In the genomic region with DNA sequence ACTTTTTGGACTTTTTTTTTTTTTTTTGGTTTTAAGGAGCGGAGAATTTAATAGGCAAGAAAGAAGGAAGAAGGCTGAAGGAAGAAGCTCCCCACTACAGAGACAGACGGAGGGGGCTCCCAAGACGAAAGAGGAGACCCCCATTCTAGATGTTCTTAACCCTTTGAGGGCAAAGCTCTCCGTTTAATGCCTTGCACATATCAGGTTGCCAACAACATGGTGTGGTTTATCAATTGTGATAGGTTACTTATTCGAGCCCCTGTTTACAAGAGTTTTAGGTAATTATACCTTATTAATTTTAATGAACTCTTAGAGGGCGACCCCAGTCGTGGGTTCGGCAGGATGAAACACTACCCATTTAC, we compare ENCODE assay signal across 1 cellular context.
TF ChIP-seq lines count a peak whose summit lies in the region.

No MANE protein-coding gene starts in this region.

TF ChIP-seq in HepG2, 621 proteins besides CTCF, POLR2A, EP300 and RAD21 (continued from another document and continues in another):
- TF ChIP-seq, protein P1, sequence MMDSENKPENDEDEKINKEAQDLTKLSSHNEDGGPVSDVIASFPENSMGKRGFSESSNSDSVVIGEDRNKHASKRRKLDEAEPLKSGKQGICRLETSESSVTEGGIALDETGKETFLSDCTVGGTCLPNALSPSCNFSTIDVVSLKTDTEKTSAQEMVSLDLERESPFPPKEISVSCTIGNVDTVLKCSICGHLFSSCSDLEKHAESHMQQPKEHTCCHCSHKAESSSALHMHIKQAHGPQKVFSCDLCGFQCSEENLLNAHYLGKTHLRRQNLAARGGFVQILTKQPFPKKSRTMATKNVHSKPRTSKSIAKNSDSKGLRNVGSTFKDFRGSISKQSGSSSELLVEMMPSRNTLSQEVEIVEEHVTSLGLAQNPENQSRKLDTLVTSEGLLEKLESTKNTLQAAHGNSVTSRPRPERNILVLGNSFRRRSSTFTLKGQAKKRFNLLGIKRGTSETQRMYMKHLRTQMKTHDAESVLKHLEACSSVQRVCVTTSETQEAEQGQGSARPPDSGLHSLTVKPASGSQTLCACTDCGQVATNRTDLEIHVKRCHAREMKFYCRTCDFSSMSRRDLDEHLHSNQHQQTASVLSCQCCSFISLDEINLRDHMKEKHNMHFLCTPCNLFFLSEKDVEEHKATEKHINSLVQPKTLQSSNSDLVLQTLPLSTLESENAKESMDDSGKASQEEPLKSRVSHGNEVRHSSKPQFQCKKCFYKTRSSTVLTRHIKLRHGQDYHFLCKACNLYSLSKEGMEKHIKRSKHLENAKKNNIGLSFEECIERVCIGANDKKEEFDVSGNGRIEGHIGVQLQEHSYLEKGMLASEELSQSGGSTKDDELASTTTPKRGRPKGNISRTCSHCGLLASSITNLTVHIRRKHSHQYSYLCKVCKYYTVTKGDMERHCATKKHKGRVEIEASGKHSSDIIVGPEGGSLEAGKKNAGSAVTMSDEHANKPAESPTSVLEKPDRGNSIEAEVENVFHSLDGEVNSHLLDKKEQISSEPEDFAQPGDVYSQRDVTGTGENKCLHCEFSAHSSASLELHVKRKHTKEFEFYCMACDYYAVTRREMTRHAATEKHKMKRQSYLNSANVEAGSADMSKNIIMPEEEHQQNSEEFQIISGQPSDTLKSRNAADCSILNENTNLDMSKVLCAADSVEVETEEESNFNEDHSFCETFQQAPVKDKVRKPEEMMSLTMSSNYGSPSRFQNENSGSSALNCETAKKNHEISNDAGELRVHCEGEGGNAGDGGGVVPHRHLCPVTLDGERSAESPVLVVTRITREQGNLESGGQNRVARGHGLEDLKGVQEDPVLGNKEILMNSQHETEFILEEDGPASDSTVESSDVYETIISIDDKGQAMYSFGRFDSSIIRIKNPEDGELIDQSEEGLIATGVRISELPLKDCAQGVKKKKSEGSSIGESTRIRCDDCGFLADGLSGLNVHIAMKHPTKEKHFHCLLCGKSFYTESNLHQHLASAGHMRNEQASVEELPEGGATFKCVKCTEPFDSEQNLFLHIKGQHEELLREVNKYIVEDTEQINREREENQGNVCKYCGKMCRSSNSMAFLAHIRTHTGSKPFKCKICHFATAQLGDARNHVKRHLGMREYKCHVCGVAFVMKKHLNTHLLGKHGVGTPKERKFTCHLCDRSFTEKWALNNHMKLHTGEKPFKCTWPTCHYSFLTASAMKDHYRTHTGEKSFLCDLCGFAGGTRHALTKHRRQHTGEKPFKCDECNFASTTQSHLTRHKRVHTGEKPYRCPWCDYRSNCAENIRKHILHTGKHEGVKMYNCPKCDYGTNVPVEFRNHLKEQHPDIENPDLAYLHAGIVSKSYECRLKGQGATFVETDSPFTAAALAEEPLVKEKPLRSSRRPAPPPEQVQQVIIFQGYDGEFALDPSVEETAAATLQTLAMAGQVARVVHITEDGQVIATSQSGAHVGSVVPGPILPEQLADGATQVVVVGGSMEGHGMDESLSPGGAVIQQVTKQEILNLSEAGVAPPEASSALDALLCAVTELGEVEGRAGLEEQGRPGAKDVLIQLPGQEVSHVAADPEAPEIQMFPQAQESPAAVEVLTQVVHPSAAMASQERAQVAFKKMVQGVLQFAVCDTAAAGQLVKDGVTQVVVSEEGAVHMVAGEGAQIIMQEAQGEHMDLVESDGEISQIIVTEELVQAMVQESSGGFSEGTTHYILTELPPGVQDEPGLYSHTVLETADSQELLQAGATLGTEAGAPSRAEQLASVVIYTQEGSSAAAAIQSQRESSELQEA (CRISPR knock-in tag; IDR thresholded peaks at IDR 0.05; ENCODE audit: not compliant biosample characterization): no peak
- TF ChIP-seq SIN3B (IDR thresholded peaks at IDR 0.05; ENCODE audit: low read length) (0 out of 2 replicates have a peak, but pooled peaks have one; percentile 25), SIX1 (CRISPR knock-in tag; IDR thresholded peaks at IDR 0.05; ENCODE audit: borderline replicate concordance) (peak; percentile 25; the same call in 1 of the 2 replicates), ZSCAN20 (CRISPR knock-in tag; IDR thresholded peaks at IDR 0.05; ENCODE audit: borderline replicate concordance) (0 out of 2 replicates have a peak, but pooled peaks have one; percentile 61), ZNF550 (CRISPR knock-in tag; IDR thresholded peaks at IDR 0.05; ENCODE audit: borderline replicate concordance) (no peak), ZNF879 (CRISPR knock-in tag; IDR thresholded peaks at IDR 0.05) (no peak), ZNF317 (CRISPR knock-in tag; IDR thresholded peaks at IDR 0.05) (peak; percentile 33; the same call in 1 of the 2 replicates), ZNF326 (CRISPR knock-in tag; IDR thresholded peaks at IDR 0.05; ENCODE audit: borderline replicate concordance) (no peak), JUND (CRISPR knock-in tag; IDR thresholded peaks at IDR 0.05) (no peak), FOXP1 (IDR thresholded peaks at IDR 0.05) (no peak), FOXP1 (CRISPR knock-in tag; IDR thresholded peaks at IDR 0.05) (no peak), GLI4 (CRISPR knock-in tag; IDR thresholded peaks at IDR 0.05; ENCODE audit: borderline replicate concordance) (0 out of 2 replicates have a peak, but pooled peaks have one; percentile 1), CCAR2 (optimal IDR thresholded peaks at IDR 0.05; ENCODE audit: low read depth, low read length) (peak; percentile 13)
- TF ChIP-seq, protein P2, sequence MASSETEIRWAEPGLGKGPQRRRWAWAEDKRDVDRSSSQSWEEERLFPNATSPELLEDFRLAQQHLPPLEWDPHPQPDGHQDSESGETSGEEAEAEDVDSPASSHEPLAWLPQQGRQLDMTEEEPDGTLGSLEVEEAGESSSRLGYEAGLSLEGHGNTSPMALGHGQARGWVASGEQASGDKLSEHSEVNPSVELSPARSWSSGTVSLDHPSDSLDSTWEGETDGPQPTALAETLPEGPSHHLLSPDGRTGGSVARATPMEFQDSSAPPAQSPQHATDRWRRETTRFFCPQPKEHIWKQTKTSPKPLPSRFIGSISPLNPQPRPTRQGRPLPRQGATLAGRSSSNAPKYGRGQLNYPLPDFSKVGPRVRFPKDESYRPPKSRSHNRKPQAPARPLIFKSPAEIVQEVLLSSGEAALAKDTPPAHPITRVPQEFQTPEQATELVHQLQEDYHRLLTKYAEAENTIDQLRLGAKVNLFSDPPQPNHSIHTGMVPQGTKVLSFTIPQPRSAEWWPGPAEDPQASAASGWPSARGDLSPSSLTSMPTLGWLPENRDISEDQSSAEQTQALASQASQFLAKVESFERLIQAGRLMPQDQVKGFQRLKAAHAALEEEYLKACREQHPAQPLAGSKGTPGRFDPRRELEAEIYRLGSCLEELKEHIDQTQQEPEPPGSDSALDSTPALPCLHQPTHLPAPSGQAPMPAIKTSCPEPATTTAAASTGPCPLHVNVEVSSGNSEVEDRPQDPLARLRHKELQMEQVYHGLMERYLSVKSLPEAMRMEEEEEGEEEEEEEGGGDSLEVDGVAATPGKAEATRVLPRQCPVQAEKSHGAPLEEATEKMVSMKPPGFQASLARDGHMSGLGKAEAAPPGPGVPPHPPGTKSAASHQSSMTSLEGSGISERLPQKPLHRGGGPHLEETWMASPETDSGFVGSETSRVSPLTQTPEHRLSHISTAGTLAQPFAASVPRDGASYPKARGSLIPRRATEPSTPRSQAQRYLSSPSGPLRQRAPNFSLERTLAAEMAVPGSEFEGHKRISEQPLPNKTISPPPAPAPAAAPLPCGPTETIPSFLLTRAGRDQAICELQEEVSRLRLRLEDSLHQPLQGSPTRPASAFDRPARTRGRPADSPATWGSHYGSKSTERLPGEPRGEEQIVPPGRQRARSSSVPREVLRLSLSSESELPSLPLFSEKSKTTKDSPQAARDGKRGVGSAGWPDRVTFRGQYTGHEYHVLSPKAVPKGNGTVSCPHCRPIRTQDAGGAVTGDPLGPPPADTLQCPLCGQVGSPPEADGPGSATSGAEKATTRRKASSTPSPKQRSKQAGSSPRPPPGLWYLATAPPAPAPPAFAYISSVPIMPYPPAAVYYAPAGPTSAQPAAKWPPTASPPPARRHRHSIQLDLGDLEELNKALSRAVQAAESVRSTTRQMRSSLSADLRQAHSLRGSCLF (CRISPR knock-in tag; IDR thresholded peaks at IDR 0.05; ENCODE audit: borderline replicate concordance): no peak
- TF ChIP-seq, protein P3, sequence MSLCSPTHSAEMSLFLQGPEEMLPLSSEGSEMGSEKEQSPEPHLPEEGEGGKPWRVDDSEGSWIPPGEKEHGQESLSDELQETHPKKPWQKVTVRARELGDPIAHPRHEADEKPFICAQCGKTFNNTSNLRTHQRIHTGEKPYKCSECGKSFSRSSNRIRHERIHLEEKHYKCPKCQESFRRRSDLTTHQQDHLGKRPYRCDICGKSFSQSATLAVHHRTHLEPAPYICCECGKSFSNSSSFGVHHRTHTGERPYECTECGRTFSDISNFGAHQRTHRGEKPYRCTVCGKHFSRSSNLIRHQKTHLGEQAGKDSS (CRISPR knock-in tag; IDR thresholded peaks at IDR 0.05; ENCODE audit: borderline replicate concordance, low read depth): no peak
- TF ChIP-seq, protein P4, sequence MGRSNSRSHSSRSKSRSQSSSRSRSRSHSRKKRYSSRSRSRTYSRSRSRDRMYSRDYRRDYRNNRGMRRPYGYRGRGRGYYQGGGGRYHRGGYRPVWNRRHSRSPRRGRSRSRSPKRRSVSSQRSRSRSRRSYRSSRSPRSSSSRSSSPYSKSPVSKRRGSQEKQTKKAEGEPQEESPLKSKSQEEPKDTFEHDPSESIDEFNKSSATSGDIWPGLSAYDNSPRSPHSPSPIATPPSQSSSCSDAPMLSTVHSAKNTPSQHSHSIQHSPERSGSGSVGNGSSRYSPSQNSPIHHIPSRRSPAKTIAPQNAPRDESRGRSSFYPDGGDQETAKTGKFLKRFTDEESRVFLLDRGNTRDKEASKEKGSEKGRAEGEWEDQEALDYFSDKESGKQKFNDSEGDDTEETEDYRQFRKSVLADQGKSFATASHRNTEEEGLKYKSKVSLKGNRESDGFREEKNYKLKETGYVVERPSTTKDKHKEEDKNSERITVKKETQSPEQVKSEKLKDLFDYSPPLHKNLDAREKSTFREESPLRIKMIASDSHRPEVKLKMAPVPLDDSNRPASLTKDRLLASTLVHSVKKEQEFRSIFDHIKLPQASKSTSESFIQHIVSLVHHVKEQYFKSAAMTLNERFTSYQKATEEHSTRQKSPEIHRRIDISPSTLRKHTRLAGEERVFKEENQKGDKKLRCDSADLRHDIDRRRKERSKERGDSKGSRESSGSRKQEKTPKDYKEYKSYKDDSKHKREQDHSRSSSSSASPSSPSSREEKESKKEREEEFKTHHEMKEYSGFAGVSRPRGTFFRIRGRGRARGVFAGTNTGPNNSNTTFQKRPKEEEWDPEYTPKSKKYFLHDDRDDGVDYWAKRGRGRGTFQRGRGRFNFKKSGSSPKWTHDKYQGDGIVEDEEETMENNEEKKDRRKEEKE (IDR thresholded peaks at IDR 0.05): no peak
- TF ChIP-seq, protein P5, sequence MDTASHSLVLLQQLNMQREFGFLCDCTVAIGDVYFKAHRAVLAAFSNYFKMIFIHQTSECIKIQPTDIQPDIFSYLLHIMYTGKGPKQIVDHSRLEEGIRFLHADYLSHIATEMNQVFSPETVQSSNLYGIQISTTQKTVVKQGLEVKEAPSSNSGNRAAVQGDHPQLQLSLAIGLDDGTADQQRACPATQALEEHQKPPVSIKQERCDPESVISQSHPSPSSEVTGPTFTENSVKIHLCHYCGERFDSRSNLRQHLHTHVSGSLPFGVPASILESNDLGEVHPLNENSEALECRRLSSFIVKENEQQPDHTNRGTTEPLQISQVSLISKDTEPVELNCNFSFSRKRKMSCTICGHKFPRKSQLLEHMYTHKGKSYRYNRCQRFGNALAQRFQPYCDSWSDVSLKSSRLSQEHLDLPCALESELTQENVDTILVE (CRISPR knock-in tag; IDR thresholded peaks at IDR 0.05): 0 out of 2 replicates have a peak, but pooled peaks have one; percentile 22
- TF ChIP-seq, protein P6, sequence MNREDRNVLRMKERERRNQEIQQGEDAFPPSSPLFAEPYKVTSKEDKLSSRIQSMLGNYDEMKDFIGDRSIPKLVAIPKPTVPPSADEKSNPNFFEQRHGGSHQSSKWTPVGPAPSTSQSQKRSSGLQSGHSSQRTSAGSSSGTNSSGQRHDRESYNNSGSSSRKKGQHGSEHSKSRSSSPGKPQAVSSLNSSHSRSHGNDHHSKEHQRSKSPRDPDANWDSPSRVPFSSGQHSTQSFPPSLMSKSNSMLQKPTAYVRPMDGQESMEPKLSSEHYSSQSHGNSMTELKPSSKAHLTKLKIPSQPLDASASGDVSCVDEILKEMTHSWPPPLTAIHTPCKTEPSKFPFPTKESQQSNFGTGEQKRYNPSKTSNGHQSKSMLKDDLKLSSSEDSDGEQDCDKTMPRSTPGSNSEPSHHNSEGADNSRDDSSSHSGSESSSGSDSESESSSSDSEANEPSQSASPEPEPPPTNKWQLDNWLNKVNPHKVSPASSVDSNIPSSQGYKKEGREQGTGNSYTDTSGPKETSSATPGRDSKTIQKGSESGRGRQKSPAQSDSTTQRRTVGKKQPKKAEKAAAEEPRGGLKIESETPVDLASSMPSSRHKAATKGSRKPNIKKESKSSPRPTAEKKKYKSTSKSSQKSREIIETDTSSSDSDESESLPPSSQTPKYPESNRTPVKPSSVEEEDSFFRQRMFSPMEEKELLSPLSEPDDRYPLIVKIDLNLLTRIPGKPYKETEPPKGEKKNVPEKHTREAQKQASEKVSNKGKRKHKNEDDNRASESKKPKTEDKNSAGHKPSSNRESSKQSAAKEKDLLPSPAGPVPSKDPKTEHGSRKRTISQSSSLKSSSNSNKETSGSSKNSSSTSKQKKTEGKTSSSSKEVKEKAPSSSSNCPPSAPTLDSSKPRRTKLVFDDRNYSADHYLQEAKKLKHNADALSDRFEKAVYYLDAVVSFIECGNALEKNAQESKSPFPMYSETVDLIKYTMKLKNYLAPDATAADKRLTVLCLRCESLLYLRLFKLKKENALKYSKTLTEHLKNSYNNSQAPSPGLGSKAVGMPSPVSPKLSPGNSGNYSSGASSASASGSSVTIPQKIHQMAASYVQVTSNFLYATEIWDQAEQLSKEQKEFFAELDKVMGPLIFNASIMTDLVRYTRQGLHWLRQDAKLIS (CRISPR knock-in tag; IDR thresholded peaks at IDR 0.05): peak; percentile 67; the same call in 1 of the 2 replicates
- TF ChIP-seq, protein P7, sequence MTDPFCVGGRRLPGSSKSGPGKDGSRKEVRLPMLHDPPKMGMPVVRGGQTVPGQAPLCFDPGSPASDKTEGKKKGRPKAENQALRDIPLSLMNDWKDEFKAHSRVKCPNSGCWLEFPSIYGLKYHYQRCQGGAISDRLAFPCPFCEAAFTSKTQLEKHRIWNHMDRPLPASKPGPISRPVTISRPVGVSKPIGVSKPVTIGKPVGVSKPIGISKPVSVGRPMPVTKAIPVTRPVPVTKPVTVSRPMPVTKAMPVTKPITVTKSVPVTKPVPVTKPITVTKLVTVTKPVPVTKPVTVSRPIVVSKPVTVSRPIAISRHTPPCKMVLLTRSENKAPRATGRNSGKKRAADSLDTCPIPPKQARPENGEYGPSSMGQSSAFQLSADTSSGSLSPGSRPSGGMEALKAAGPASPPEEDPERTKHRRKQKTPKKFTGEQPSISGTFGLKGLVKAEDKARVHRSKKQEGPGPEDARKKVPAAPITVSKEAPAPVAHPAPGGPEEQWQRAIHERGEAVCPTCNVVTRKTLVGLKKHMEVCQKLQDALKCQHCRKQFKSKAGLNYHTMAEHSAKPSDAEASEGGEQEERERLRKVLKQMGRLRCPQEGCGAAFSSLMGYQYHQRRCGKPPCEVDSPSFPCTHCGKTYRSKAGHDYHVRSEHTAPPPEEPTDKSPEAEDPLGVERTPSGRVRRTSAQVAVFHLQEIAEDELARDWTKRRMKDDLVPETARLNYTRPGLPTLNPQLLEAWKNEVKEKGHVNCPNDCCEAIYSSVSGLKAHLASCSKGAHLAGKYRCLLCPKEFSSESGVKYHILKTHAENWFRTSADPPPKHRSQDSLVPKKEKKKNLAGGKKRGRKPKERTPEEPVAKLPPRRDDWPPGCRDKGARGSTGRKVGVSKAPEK (CRISPR knock-in tag; IDR thresholded peaks at IDR 0.05; ENCODE audit: borderline replicate concordance): peak; percentile 17; the same call in 1 of the 2 replicates
